ENCODE assay signal across 1 cellular context in genomic region chr18:49359732-49360444, GRCh38.
TF ChIP-seq lines count a peak whose summit lies in the region.

No MANE protein-coding gene starts in this region.

TF ChIP-seq in GM12878, 131 proteins besides CTCF, POLR2A, EP300 and RAD21 (continued from another document):
- TF ChIP-seq ATF3 (IDR thresholded peaks at IDR 0.05; ENCODE audit: borderline replicate concordance, extremely low read depth, low read depth, low read length) (no peak), SMAD5 (IDR thresholded peaks at IDR 0.05; ENCODE audit: low read depth) (no peak), JUND (IDR thresholded peaks at IDR 0.05; ENCODE audit: low read depth, low read length) (no peak), BRCA1 (IDR thresholded peaks at IDR 0.05; ENCODE audit: low read depth, low read length) (no peak), PAX8 (IDR thresholded peaks at IDR 0.05) (no peak), IRF4 (IDR thresholded peaks at IDR 0.05; ENCODE audit: low read depth, low read length) (no peak), ZBTB40 (IDR thresholded peaks at IDR 0.05; ENCODE audit: borderline replicate concordance) (peak; percentile 63), MXI1 (IDR thresholded peaks at IDR 0.05; ENCODE audit: low read depth, low read length) (no peak), BMI1 (IDR thresholded peaks at IDR 0.05; ENCODE audit: borderline replicate concordance) (0 out of 2 replicates have a peak, but pooled peaks have one; percentile 33), PAX5 (IDR thresholded peaks at IDR 0.05; ENCODE audit: borderline replicate concordance, low read depth, low read length) (no peak), SKIL (IDR thresholded peaks at IDR 0.05; ENCODE audit: low read depth, poor library complexity, severe bottlenecking) (no peak), HDAC2 (IDR thresholded peaks at IDR 0.05) (no peak), PKNOX1 (IDR thresholded peaks at IDR 0.05) (no peak), CHD4 (IDR thresholded peaks at IDR 0.05) (no peak), BHLHE40 (IDR thresholded peaks at IDR 0.05; ENCODE audit: borderline replicate concordance in 1 of 2, low read depth in 2 of 2, low read length in 1 of 2) (peak in 1 of 2 experiments; percentile 27; a peak in 1 of 4 replicates), CREM (IDR thresholded peaks at IDR 0.05; ENCODE audit: low read depth) (peak; percentile 23; the same call in 1 of the 2 replicates), ZSCAN29 (IDR thresholded peaks at IDR 0.05) (no peak), HCFC1 (IDR thresholded peaks at IDR 0.05; ENCODE audit: low read length) (no peak), NFYA (IDR thresholded peaks at IDR 0.05; ENCODE audit: borderline replicate concordance, low read depth, low read length) (no peak), E2F8 (IDR thresholded peaks at IDR 0.05; ENCODE audit: low read depth, partially characterized antibody) (no peak), NBN (IDR thresholded peaks at IDR 0.05) (no peak), CREB1 (IDR thresholded peaks at IDR 0.05; ENCODE audit: low read depth) (no peak), PRDM15 (CRISPR knock-in tag; IDR thresholded peaks at IDR 0.05) (no peak)
